In genomic region chr21:45438391-45439145, GRCh38 we compare ENCODE assay signal across 12 cellular contexts. TPM values are rescaled to one million over a fixed set of nuclear protein-coding genes. Genes with fewer than 3 reads are reported as not detected.
A peak's percentile ranks its signal among the peaks of the same experiment; 100 is the strongest.
DNase-seq lines count a peak whose midpoint lies in the region; ATAC-seq and TF ChIP-seq lines count a peak whose summit lies in the region.
"Had no signal": no experiment of that assay in that cellular context is flagged by ENCODE, and none has a peak within 500 bp of the region (broad histone marks: within the 10 kb centered on the region; RNA-seq: fewer than 3 reads in every experiment).

No MANE protein-coding gene starts in this region.

- H3K9me3 ChIP-seq in adrenal gland (replicated peaks in 1 of 3) (no peaks in the 10 kb centered on the region), right cardiac atrium (ENCODE audit: control insufficient read depth, low read length) (no peaks in the 10 kb centered on the region), sigmoid colon (no peaks in the 10 kb centered on the region)
- H3K9me3 ChIP-seq: HAP-1 had no signal

- H3K4me1 Mint-ChIP-seq in CD14-positive monocyte = peaks cover 19% of the 10 kb centered on the region

- DNase-seq in CD14-positive monocyte (ENCODE audit: low spot score) (no peak), adrenal gland (no peak), right cardiac atrium (peak; percentile 31 to 75 (median 68)), sigmoid colon (no peak), LoVo (ENCODE audit: low spot score) (no peak), HuH-7 (ENCODE audit: low spot score) (no peak)

- H3K36me3 ChIP-seq in adrenal gland (replicated peaks in 1 of 2) (no peaks in the 10 kb centered on the region), sigmoid colon (no peaks in the 10 kb centered on the region)
- H3K36me3 ChIP-seq: HAP-1 had no signal

- no peak for TF ChIP-seq POLR2A in adrenal gland (IDR thresholded peaks at IDR 0.05)
- no peak for TF ChIP-seq POLR2A in sigmoid colon (IDR thresholded peaks at IDR 0.05)

- intact Hi-C loops in CD14-positive monocyte (cut with micrococcal nuclease) = loop anchor here (2.0 to 5.0 kb wide), 3 partner anchors 146 to 296 kb away; no protein-coding TSS in a partner anchor
- intact Hi-C loops in adrenal gland (cut with DNase I) = loop anchor here (2.0 to 10.0 kb wide), 5 partner anchors 51 to 484 kb away; no protein-coding TSS in a partner anchor
- intact Hi-C loops in right cardiac atrium (cut with DNase I) = loop anchor here (2.0 to 10.0 kb wide), 4 partner anchors 51 to 146 kb away; no protein-coding TSS in a partner anchor
- intact Hi-C loops in sigmoid colon (cut with DNase I) = loop anchor here (1.0 to 5.0 kb wide), 3 partner anchors 86 to 296 kb away; no protein-coding TSS in a partner anchor

- H3K27ac ChIP-seq in adrenal gland (peak overlapping the region; percentile 15 to 93 (median 68)), right cardiac atrium (ENCODE audit: low read length) (peak overlapping the region; percentile 18), sigmoid colon (peak overlapping the region; percentile 66 to 80 (median 77))
- H3K27ac ChIP-seq: PC-9 had no signal

- TF ChIP-seq EP300 in sigmoid colon (IDR thresholded peaks at IDR 0.05) = no peak

- ATAC-seq in right cardiac atrium (peak; percentile 4 to 6), GM19351 (IDR thresholded peaks at IDR 0.05; ENCODE audit: unreplicated experiment) (no peak), GM21447 (IDR thresholded peaks at IDR 0.05; ENCODE audit: unreplicated experiment) (no peak)

- TF ChIP-seq CTCF in CD14-positive monocyte (IDR thresholded peaks at IDR 0.05) = no peak
- no peak for TF ChIP-seq CTCF in adrenal gland (IDR thresholded peaks at IDR 0.05)
- no peak for TF ChIP-seq CTCF in sigmoid colon (IDR thresholded peaks at IDR 0.05)

- H3K27me3 Mint-ChIP-seq in CD14-positive monocyte (ENCODE audit: low read depth in 3 of 3) = peaks cover 1 to 7% (median 2%) of the 10 kb centered on the region in 3 donors
- H3K27me3 Mint-ChIP-seq: activated naive CD4-positive, alpha-beta T cell treated with anti-CD3 and anti-CD28 coated beads, Interleukin-2, amount 50 U/mL, for 24 hours had no signal

- H3K4me3 Mint-ChIP-seq in CD14-positive monocyte = peak overlapping the region; percentile 67 to 80
- H3K4me3 Mint-ChIP-seq: WTC11 had no signal

- H3K36me3 Mint-ChIP-seq in CD14-positive monocyte = no peaks in the 10 kb centered on the region
- H3K36me3 Mint-ChIP-seq: activated naive CD4-positive, alpha-beta T cell treated with anti-CD3 and anti-CD28 coated beads, Interleukin-2, amount 50 U/mL, for 24 hours had no signal

- H3K4me3 ChIP-seq in adrenal gland = peak overlapping the region in 1 of 4 donors; percentile 44
- H3K4me3 ChIP-seq in right cardiac atrium (ENCODE audit: low read length) = no peak overlapping the region
- H3K4me3 ChIP-seq in sigmoid colon = peak overlapping the region in 3 of 4 donors; percentile 33 to 45 (median 40)
- H3K4me3 ChIP-seq: HAP-1, PC-9 had no signal

- H3K27me3 ChIP-seq in adrenal gland (no peaks in the 10 kb centered on the region), right cardiac atrium (ENCODE audit: control insufficient read depth, insufficient read depth) (no peaks in the 10 kb centered on the region), sigmoid colon (no peaks in the 10 kb centered on the region)

- H3K27ac Mint-ChIP-seq in CD14-positive monocyte = peak overlapping the region in 6 of 7 donors; percentile 54 to 87 (median 76)

- 59 to 72% (median 65%) methylated on average over 9 to 26 of the region's 26 CpGs for WGBS in adrenal gland, 4 donors
- WGBS in right cardiac atrium = 44% methylated on average over 26 of the region's 26 CpGs
- WGBS in sigmoid colon, 2 donors = 66 to 75% methylated on average over 26 of the region's 26 CpGs

- no peaks in the 10 kb centered on the region for H3K9me3 Mint-ChIP-seq in CD14-positive monocyte
- H3K9me3 Mint-ChIP-seq: activated naive CD4-positive, alpha-beta T cell treated with anti-CD3 and anti-CD28 coated beads, Interleukin-2, amount 50 U/mL, for 24 hours; WTC11 had no signal

- H3K4me1 ChIP-seq in adrenal gland (replicated peaks in 1 of 2) (peaks cover 2 to 19% of the 10 kb centered on the region in 2 donors), right cardiac atrium (ENCODE audit: control insufficient read depth, insufficient read depth, low read length) (peaks cover 2% of the 10 kb centered on the region), sigmoid colon (peaks cover 0 to 30% (median 20%) of the 10 kb centered on the region in 4 donors)
- H3K4me1 ChIP-seq: HAP-1 had no signal

RNA-seq across cellular contexts. Expression of gene COL18A1, which starts 33.6 kb away (rescaled TPM):
- polyA plus RNA-seq in CD14-positive monocyte (1 to 10 TPM in 1 of 2 donors, under 1 TPM in 1; 0.80 to 1.1 TPM), adrenal gland (100 to 1,000 TPM in 2 of 3 donors, 10 to 100 TPM in 1; 10.9 to 201 (median 163) TPM), right cardiac atrium (52.3 TPM), sigmoid colon (10 to 100 TPM in 1 of 3 donors, 1 to 10 TPM in 2; 4.4 to 34.8 (median 5.4) TPM)
- total RNA-seq in adrenal gland (100 to 1,000 TPM in 7 of 8 donors, 10 to 100 TPM in 1; 92.9 to 244 (median 141) TPM), right cardiac atrium (100 to 1,000 TPM in 1 of 4 donors, 10 to 100 TPM in 3; 63.5 to 134 (median 84.6) TPM), sigmoid colon (100 to 1,000 TPM in 3 of 4 donors, 10 to 100 TPM in 1; 39.7 to 197 (median 103) TPM)

Comparison
In these comparisons a context has a peak if more than half of its experiments do, and no peak if none do; other contexts are left out.
1. DNase-seq: peak in right cardiac atrium (3 of 3); none in CD14-positive monocyte (single experiment), adrenal gland (0 of 7), sigmoid colon (single experiment), LoVo (single experiment) and HuH-7 (single experiment).
2. H3K27ac ChIP-seq: peak in every context shown above with its lines; median percentile 77 in sigmoid colon; 68 in adrenal gland; 18 in right cardiac atrium.
3. ATAC-seq: peak in right cardiac atrium (2 of 2); none in GM19351 (single experiment) and GM21447 (single experiment).